23 cellular contexts compared by ENCODE assay signal in genomic region chr11:106581399-106581798, GRCh38.
"Had no signal": no experiment of that assay in that cellular context is flagged by ENCODE, and none has a peak within 500 bp of the region (broad histone marks: within the 10 kb centered on the region; RNA-seq: fewer than 3 reads in every experiment).

No MANE protein-coding gene starts in this region.

- H3K36me3 ChIP-seq: colonic mucosa, esophagus squamous epithelium, heart right ventricle, lower lobe of right lung, neutrophil, pancreas, right atrium auricular region, thyroid gland, upper lobe of right lung had no signal

- H3K27me3 ChIP-seq: colonic mucosa, esophagus squamous epithelium, heart right ventricle, neutrophil, pancreas, right atrium auricular region, thyroid gland, upper lobe of right lung had no signal

- H3K9me3 ChIP-seq: colonic mucosa, esophagus squamous epithelium, pancreas, thyroid gland, upper lobe of right lung had no signal

- H3K4me3 ChIP-seq: colonic mucosa, esophagus squamous epithelium, heart right ventricle, lower lobe of right lung, pancreas, psoas muscle, right atrium auricular region, thyroid gland, upper lobe of right lung had no signal

- DNase-seq: activated CD4-positive, alpha-beta T cell treated with anti-CD3 and anti-CD28 coated beads for 1 hour; activated gamma-delta T cell treated with Interleukin-2 at 50 U/mL for 16 hours; activated T-cell treated with anti-CD3 and anti-CD28 coated beads, Interleukin-2, amount 50 U/mL, for 1 hour; colonic mucosa; endodermal cell; esophagus squamous epithelium; heart right ventricle; islet precursor cell; left colon; lower lobe of right lung; naive thymus-derived CD8-positive, alpha-beta T cell; psoas muscle; stimulated activated CD4-positive, alpha-beta T cell treated with anti-CD3 and anti-CD28 coated beads, Interleukin-12 subunit alpha, Interleukin-12 subunit beta, amount 100 ng/mL, for 4 hours; stimulated activated CD4-positive, alpha-beta T cell treated with anti-CD3 and anti-CD28 coated beads, Interleukin-4, amount 100 ng/mL, for 4 hours; stimulated activated naive CD8-positive, alpha-beta T cell treated with anti-CD3 and anti-CD28 coated beads, Interleukin-15, Interleukin-2, amounts not matched to agents 100 U/mL and 50 U/mL, for 24 hours; substantia nigra; T-helper 1 cell; T-helper 9 cell; thyroid gland; upper lobe of right lung had no signal

- H3K4me1 ChIP-seq: colonic mucosa, esophagus squamous epithelium, heart right ventricle, lower lobe of right lung, pancreas, psoas muscle, right atrium auricular region, thyroid gland, upper lobe of right lung had no signal

- H3K27ac ChIP-seq: colonic mucosa, esophagus squamous epithelium, heart right ventricle, lower lobe of right lung, neutrophil, pancreas, psoas muscle, right atrium auricular region, thyroid gland, upper lobe of right lung had no signal
